ENCODE assay signal across 15 cellular contexts in genomic region chr17:65811043-65811442, GRCh38.
DNase-seq lines count a peak whose midpoint lies in the region; ATAC-seq and TF ChIP-seq lines count a peak whose summit lies in the region.
"Had no signal": no experiment of that assay in that cellular context is flagged by ENCODE, and none has a peak within 500 bp of the region (broad histone marks: within the 10 kb centered on the region; RNA-seq: fewer than 3 reads in every experiment).

No MANE protein-coding gene starts in this region.

- H3K36me3 ChIP-seq in left lung = no peaks in the 10 kb centered on the region
- no peaks in the 10 kb centered on the region for H3K36me3 ChIP-seq in body of pancreas (replicated peaks in 1 of 2; ENCODE audit: insufficient read depth in 1 of 2, low read depth in 2 of 2)

- H3K4me1 ChIP-seq in left lung (no peaks in the 10 kb centered on the region), body of pancreas (no peaks in the 10 kb centered on the region)
- H3K4me1 ChIP-seq: Caco-2 had no signal

- TF ChIP-seq CTCF in left lung (IDR thresholded peaks at IDR 0.05) = no peak
- no peak for TF ChIP-seq CTCF in GM13977 (IDR thresholded peaks at IDR 0.05; ENCODE audit: extremely low read depth, insufficient read depth, missing control alignments)
- TF ChIP-seq CTCF in body of pancreas (IDR thresholded peaks at IDR 0.05) = no peak

- H3K27ac ChIP-seq in left lung (no peak overlapping the region), body of pancreas (no peak overlapping the region)
- H3K27ac ChIP-seq: C4-2B, GM23248 had no signal

- intact Hi-C loops in left lung (cut with DNase I) (no loop called here), body of pancreas (cut with DNase I) (no loop called here)

- H3K9me3 ChIP-seq in left lung (peaks cover 0 to 16% of the 10 kb centered on the region in 2 donors), body of pancreas (peaks cover 0 to 4% (median 0%) of the 10 kb centered on the region in 3 donors)

- WGBS in body of pancreas, 2 donors = 58 to 62% methylated on average over 3 of the region's 3 CpGs

- no peak for TF ChIP-seq POLR2A in body of pancreas (IDR thresholded peaks at IDR 0.05)

- in situ Hi-C loops in GM13977 (cut with MboI; ENCODE audit: low pct_unique_long_range_greater_than_20kb, low sequenced_read_pairs, unreplicated experiment) = no loop called here

- H3K4me3 ChIP-seq in left lung = no peak overlapping the region
- H3K4me3 ChIP-seq in body of pancreas = no peak overlapping the region
- H3K4me3 ChIP-seq: GM23248 had no signal

- peak; percentile 10 for DNase-seq in NCI-H2029 (lab: John Stamatoyannopoulos, UW)
- peak; percentile 9 for DNase-seq in NCI-H510A (lab: John Stamatoyannopoulos, UW)
- no peak for DNase-seq in left lung
- DNase-seq in GM13977 (ENCODE audit: low spot score) = no peak
- no peak for DNase-seq in midbrain (lab: John Stamatoyannopoulos, UW)
- DNase-seq in body of pancreas = no peak
- DNase-seq: Caco-2; CD4-positive, CD25-positive, alpha-beta regulatory T cell; CD8-positive, alpha-beta T cell; DMS153; DND-41; GM23248; H7; HCEC 1CT had no signal

- H3K27me3 ChIP-seq in left lung = no peaks in the 10 kb centered on the region
- no peaks in the 10 kb centered on the region for H3K27me3 ChIP-seq in body of pancreas

- ATAC-seq in left lung (peak; percentile 35), body of pancreas (no peak)
- ATAC-seq: CD8-positive, alpha-beta T cell had no signal

Comparison
In these comparisons a context has a peak if more than half of its experiments do, and no peak if none do; other contexts are left out.
1. DNase-seq: peak in NCI-H2029 (single experiment) and NCI-H510A (single experiment); none in left lung (0 of 2), GM13977 (single experiment), midbrain (single experiment) and body of pancreas (0 of 4).